In the genomic region with DNA sequence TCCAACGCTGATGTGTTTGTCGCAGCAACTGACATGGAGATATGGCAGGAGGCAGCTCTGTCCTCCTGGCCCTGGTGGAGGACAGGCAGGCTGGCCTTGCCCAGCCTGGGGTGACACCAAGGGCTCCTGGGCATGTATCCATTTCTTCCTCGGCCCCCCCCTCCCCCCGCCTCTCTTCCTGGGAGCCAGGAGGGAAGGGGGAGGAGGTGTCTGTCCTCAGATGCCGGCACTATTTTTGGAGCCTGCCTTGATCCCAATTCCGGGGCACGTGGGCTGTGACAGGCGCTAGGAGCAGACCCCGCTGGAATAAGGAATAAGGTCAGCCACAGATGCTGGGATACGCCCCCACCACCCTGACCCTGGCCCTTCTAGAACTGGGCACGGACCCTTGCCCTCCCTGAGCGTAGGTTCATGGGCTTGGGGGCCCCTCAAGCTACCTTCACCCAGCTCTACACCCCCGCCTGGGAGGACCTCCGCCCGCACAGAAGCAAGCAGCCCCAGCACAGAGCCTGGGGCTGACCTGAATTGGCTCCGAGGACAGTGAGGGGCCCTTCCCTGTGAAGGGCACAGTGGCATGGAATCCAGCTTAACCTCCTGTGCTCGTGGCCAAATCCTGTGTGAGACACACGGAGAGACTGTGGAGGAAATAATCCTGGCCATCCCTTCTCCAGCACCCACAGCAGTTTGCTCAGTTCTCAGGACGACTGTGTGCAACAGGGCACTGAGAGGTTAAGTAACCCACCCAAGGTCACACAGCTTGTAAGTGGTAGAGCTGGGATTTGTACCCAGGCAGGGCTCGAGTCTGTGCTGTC, we compare ENCODE assay signal across 1 cellular context.
TF ChIP-seq lines count a peak whose summit lies in the region.

No MANE protein-coding gene starts in this region.

TF ChIP-seq in K562, 482 proteins besides CTCF, POLR2A, EP300 and RAD21:
- no peak for TF ChIP-seq E2F3 (CRISPR knock-in tag; IDR thresholded peaks at IDR 0.05)
- TF ChIP-seq, protein P1, sequence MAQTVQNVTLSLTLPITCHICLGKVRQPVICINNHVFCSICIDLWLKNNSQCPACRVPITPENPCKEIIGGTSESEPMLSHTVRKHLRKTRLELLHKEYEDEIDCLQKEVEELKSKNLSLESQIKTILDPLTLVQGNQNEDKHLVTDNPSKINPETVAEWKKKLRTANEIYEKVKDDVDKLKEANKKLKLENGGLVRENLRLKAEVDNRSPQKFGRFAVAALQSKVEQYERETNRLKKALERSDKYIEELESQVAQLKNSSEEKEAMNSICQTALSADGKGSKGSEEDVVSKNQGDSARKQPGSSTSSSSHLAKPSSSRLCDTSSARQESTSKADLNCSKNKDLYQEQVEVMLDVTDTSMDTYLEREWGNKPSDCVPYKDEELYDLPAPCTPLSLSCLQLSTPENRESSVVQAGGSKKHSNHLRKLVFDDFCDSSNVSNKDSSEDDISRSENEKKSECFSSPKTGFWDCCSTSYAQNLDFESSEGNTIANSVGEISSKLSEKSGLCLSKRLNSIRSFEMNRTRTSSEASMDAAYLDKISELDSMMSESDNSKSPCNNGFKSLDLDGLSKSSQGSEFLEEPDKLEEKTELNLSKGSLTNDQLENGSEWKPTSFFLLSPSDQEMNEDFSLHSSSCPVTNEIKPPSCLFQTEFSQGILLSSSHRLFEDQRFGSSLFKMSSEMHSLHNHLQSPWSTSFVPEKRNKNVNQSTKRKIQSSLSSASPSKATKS (CRISPR knock-in tag; IDR thresholded peaks at IDR 0.05), result no peak
- TF ChIP-seq, protein P2, sequence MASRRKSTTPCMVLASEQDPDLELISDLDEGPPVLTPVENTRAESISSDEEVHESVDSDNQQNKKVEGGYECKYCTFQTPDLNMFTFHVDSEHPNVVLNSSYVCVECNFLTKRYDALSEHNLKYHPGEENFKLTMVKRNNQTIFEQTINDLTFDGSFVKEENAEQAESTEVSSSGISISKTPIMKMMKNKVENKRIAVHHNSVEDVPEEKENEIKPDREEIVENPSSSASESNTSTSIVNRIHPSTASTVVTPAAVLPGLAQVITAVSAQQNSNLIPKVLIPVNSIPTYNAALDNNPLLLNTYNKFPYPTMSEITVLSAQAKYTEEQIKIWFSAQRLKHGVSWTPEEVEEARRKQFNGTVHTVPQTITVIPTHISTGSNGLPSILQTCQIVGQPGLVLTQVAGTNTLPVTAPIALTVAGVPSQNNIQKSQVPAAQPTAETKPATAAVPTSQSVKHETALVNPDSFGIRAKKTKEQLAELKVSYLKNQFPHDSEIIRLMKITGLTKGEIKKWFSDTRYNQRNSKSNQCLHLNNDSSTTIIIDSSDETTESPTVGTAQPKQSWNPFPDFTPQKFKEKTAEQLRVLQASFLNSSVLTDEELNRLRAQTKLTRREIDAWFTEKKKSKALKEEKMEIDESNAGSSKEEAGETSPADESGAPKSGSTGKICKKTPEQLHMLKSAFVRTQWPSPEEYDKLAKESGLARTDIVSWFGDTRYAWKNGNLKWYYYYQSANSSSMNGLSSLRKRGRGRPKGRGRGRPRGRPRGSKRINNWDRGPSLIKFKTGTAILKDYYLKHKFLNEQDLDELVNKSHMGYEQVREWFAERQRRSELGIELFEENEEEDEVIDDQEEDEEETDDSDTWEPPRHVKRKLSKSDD (conservative IDR thresholded peaks at IDR 0.05; ENCODE audit: low read length), result no peak
- no peak for TF ChIP-seq ZNF408 (CRISPR knock-in tag; IDR thresholded peaks at IDR 0.05; ENCODE audit: low read depth)
- no peak for TF ChIP-seq POLR2AphosphoS5 (IDR thresholded peaks at IDR 0.05; ENCODE audit: control insufficient read depth, insufficient read depth, low read depth, low read length)
- TF ChIP-seq MECOM (CRISPR knock-in tag; IDR thresholded peaks at IDR 0.05), result no peak
- TF ChIP-seq ZFP36 (IDR thresholded peaks at IDR 0.05; ENCODE audit: low read depth, low read length, partially characterized antibody), result peak; percentile 69
- no peak for TF ChIP-seq ZFP1 (CRISPR knock-in tag; IDR thresholded peaks at IDR 0.05)
- TF ChIP-seq, protein P3, sequence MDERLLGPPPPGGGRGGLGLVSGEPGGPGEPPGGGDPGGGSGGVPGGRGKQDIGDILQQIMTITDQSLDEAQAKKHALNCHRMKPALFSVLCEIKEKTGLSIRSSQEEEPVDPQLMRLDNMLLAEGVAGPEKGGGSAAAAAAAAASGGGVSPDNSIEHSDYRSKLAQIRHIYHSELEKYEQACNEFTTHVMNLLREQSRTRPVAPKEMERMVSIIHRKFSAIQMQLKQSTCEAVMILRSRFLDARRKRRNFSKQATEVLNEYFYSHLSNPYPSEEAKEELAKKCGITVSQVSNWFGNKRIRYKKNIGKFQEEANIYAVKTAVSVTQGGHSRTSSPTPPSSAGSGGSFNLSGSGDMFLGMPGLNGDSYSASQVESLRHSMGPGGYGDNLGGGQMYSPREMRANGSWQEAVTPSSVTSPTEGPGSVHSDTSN (CRISPR knock-in tag; IDR thresholded peaks at IDR 0.05; ENCODE audit: low read depth), result no peak
- TF ChIP-seq, protein P3 (tag; conservative IDR thresholded peaks at IDR 0.05; ENCODE audit: low read depth), result no peak
- no peak for TF ChIP-seq SMARCC2 (IDR thresholded peaks at IDR 0.05; ENCODE audit: low read depth)
- TF ChIP-seq POLR3G (IDR thresholded peaks at IDR 0.05; ENCODE audit: extremely low read depth, insufficient read length, insufficient replicate concordance), result no peak
- no peak for TF ChIP-seq ZNF282 (CRISPR knock-in tag; IDR thresholded peaks at IDR 0.05)
- no peak for TF ChIP-seq ZNF324 (CRISPR knock-in tag; IDR thresholded peaks at IDR 0.05)
- no peak for TF ChIP-seq TEAD1 (CRISPR knock-in tag; IDR thresholded peaks at IDR 0.05)
- TF ChIP-seq KLF6 (CRISPR knock-in tag; IDR thresholded peaks at IDR 0.05; ENCODE audit: borderline replicate concordance), result no peak
- TF ChIP-seq, protein P4, sequence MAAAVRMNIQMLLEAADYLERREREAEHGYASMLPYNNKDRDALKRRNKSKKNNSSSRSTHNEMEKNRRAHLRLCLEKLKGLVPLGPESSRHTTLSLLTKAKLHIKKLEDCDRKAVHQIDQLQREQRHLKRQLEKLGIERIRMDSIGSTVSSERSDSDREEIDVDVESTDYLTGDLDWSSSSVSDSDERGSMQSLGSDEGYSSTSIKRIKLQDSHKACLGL (CRISPR knock-in tag; IDR thresholded peaks at IDR 0.05; ENCODE audit: borderline replicate concordance, poor library complexity, severe bottlenecking), result no peak
- TF ChIP-seq, protein P5, sequence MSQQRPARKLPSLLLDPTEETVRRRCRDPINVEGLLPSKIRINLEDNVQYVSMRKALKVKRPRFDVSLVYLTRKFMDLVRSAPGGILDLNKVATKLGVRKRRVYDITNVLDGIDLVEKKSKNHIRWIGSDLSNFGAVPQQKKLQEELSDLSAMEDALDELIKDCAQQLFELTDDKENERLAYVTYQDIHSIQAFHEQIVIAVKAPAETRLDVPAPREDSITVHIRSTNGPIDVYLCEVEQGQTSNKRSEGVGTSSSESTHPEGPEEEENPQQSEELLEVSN (IDR thresholded peaks at IDR 0.05; ENCODE audit: borderline replicate concordance in 1 of 2, extremely low read depth in 1 of 2, insufficient read depth in 1 of 2, insufficient read length in 1 of 2, low read depth in 1 of 2, low read length in 1 of 2, poor library complexity in 1 of 2, severe bottlenecking in 1 of 2), result no peak
- TF ChIP-seq KAT8 (IDR thresholded peaks at IDR 0.05; ENCODE audit: low read depth), result no peak
- TF ChIP-seq, protein P6, sequence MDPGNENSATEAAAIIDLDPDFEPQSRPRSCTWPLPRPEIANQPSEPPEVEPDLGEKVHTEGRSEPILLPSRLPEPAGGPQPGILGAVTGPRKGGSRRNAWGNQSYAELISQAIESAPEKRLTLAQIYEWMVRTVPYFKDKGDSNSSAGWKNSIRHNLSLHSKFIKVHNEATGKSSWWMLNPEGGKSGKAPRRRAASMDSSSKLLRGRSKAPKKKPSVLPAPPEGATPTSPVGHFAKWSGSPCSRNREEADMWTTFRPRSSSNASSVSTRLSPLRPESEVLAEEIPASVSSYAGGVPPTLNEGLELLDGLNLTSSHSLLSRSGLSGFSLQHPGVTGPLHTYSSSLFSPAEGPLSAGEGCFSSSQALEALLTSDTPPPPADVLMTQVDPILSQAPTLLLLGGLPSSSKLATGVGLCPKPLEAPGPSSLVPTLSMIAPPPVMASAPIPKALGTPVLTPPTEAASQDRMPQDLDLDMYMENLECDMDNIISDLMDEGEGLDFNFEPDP (CRISPR knock-in tag; IDR thresholded peaks at IDR 0.05), result no peak
- TF ChIP-seq MYBL2 (IDR thresholded peaks at IDR 0.05; ENCODE audit: low read depth), result no peak
- TF ChIP-seq MYBL2 (CRISPR knock-in tag; IDR thresholded peaks at IDR 0.05; ENCODE audit: borderline replicate concordance), result no peak
- TF ChIP-seq ZNF174 (CRISPR knock-in tag; IDR thresholded peaks at IDR 0.05), result no peak
- peak; percentile 47 for TF ChIP-seq RBM25 (IDR thresholded peaks at IDR 0.05; ENCODE audit: low read depth, low read length, severe bottlenecking)
- TF ChIP-seq, protein P7, sequence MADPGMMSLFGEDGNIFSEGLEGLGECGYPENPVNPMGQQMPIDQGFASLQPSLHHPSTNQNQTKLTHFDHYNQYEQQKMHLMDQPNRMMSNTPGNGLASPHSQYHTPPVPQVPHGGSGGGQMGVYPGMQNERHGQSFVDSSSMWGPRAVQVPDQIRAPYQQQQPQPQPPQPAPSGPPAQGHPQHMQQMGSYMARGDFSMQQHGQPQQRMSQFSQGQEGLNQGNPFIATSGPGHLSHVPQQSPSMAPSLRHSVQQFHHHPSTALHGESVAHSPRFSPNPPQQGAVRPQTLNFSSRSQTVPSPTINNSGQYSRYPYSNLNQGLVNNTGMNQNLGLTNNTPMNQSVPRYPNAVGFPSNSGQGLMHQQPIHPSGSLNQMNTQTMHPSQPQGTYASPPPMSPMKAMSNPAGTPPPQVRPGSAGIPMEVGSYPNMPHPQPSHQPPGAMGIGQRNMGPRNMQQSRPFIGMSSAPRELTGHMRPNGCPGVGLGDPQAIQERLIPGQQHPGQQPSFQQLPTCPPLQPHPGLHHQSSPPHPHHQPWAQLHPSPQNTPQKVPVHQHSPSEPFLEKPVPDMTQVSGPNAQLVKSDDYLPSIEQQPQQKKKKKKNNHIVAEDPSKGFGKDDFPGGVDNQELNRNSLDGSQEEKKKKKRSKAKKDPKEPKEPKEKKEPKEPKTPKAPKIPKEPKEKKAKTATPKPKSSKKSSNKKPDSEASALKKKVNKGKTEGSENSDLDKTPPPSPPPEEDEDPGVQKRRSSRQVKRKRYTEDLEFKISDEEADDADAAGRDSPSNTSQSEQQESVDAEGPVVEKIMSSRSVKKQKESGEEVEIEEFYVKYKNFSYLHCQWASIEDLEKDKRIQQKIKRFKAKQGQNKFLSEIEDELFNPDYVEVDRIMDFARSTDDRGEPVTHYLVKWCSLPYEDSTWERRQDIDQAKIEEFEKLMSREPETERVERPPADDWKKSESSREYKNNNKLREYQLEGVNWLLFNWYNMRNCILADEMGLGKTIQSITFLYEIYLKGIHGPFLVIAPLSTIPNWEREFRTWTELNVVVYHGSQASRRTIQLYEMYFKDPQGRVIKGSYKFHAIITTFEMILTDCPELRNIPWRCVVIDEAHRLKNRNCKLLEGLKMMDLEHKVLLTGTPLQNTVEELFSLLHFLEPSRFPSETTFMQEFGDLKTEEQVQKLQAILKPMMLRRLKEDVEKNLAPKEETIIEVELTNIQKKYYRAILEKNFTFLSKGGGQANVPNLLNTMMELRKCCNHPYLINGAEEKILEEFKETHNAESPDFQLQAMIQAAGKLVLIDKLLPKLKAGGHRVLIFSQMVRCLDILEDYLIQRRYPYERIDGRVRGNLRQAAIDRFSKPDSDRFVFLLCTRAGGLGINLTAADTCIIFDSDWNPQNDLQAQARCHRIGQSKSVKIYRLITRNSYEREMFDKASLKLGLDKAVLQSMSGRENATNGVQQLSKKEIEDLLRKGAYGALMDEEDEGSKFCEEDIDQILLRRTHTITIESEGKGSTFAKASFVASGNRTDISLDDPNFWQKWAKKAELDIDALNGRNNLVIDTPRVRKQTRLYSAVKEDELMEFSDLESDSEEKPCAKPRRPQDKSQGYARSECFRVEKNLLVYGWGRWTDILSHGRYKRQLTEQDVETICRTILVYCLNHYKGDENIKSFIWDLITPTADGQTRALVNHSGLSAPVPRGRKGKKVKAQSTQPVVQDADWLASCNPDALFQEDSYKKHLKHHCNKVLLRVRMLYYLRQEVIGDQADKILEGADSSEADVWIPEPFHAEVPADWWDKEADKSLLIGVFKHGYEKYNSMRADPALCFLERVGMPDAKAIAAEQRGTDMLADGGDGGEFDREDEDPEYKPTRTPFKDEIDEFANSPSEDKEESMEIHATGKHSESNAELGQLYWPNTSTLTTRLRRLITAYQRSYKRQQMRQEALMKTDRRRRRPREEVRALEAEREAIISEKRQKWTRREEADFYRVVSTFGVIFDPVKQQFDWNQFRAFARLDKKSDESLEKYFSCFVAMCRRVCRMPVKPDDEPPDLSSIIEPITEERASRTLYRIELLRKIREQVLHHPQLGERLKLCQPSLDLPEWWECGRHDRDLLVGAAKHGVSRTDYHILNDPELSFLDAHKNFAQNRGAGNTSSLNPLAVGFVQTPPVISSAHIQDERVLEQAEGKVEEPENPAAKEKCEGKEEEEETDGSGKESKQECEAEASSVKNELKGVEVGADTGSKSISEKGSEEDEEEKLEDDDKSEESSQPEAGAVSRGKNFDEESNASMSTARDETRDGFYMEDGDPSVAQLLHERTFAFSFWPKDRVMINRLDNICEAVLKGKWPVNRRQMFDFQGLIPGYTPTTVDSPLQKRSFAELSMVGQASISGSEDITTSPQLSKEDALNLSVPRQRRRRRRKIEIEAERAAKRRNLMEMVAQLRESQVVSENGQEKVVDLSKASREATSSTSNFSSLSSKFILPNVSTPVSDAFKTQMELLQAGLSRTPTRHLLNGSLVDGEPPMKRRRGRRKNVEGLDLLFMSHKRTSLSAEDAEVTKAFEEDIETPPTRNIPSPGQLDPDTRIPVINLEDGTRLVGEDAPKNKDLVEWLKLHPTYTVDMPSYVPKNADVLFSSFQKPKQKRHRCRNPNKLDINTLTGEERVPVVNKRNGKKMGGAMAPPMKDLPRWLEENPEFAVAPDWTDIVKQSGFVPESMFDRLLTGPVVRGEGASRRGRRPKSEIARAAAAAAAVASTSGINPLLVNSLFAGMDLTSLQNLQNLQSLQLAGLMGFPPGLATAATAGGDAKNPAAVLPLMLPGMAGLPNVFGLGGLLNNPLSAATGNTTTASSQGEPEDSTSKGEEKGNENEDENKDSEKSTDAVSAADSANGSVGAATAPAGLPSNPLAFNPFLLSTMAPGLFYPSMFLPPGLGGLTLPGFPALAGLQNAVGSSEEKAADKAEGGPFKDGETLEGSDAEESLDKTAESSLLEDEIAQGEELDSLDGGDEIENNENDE (IDR thresholded peaks at IDR 0.05; ENCODE audit: low read depth, low read length), result no peak
- TF ChIP-seq, protein P8, sequence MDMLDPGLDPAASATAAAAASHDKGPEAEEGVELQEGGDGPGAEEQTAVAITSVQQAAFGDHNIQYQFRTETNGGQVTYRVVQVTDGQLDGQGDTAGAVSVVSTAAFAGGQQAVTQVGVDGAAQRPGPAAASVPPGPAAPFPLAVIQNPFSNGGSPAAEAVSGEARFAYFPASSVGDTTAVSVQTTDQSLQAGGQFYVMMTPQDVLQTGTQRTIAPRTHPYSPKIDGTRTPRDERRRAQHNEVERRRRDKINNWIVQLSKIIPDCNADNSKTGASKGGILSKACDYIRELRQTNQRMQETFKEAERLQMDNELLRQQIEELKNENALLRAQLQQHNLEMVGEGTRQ (CRISPR knock-in tag; IDR thresholded peaks at IDR 0.05), result 0 out of 2 replicates have a peak, but pooled peaks have one; percentile 10
- TF ChIP-seq ZNF431 (CRISPR knock-in tag; IDR thresholded peaks at IDR 0.05), result no peak
